ENCODE assay signal across 10 cellular contexts in genomic region chr1:30977105-30977504, GRCh38.
DNase-seq lines count a peak whose midpoint lies in the region; TF ChIP-seq lines count a peak whose summit lies in the region.
"Had no signal": no experiment of that assay in that cellular context is flagged by ENCODE, and none has a peak within 500 bp of the region (broad histone marks: within the 10 kb centered on the region; RNA-seq: fewer than 3 reads in every experiment).

No MANE protein-coding gene starts in this region.

- H3K4me3 ChIP-seq in fibroblast of lung (replicated peaks in 1 of 4; ENCODE audit: control extremely low read depth in 1 of 4, insufficient read depth in 1 of 4, low read depth in 3 of 4, low read length in 4 of 4): no peak overlapping the region
- no peak overlapping the region for H3K4me3 ChIP-seq in skeletal muscle satellite cell (ENCODE audit: low read length)

- H3K79me2 ChIP-seq in fibroblast of lung (ENCODE audit: control insufficient read depth, insufficient read depth, low read length): peaks cover 22% of the 10 kb centered on the region

- no peaks in the 10 kb centered on the region for H4K20me1 ChIP-seq in fibroblast of lung (ENCODE audit: control insufficient read depth, extremely low read depth, insufficient read depth, low read length)

- peaks cover 9% of the 10 kb centered on the region for H3K4me1 ChIP-seq in fibroblast of lung (ENCODE audit: control insufficient read depth, extremely low read depth, insufficient read depth, low read length)
- peaks cover 23% of the 10 kb centered on the region for H3K4me1 ChIP-seq in skeletal muscle satellite cell (ENCODE audit: control insufficient read depth, insufficient read depth, low read length)

- H3K9ac ChIP-seq in fibroblast of lung (ENCODE audit: insufficient read depth, low read length) (no peak overlapping the region), skeletal muscle satellite cell (ENCODE audit: low read depth, low read length) (no peak overlapping the region)

- H3K27ac ChIP-seq in fibroblast of lung (ENCODE audit: insufficient read depth, low read length): peak overlapping the region; percentile 12

- peak; percentile 4 to 42 for TF ChIP-seq CTCF in fibroblast of lung (conservative IDR thresholded peaks at IDR 0.05 in 1 of 2, IDR thresholded peaks at IDR 0.05 in 1 of 2; ENCODE audit: low read depth in 1 of 2, low read length in 2 of 2)

- H3K36me3 Mint-ChIP-seq in activated CD4-positive, alpha-beta T cell treated with anti-CD3 and anti-CD28 coated beads, Interleukin-2, amount 10 ng/mL, durations not matched to agents 24 days and 14 days (ENCODE audit: low read depth): peaks cover 56% of the 10 kb centered on the region

- H3K9me3 ChIP-seq in fibroblast of lung (ENCODE audit: control insufficient read depth, insufficient read depth, low read depth, low read length) (no peaks in the 10 kb centered on the region), skeletal muscle satellite cell (replicated peaks; ENCODE audit: low read length) (no peaks in the 10 kb centered on the region)

- H3K4me2 ChIP-seq in fibroblast of lung (ENCODE audit: extremely low read depth, insufficient read depth, low read length) (peak overlapping the region; percentile 15), skeletal muscle satellite cell (ENCODE audit: low read length) (peak overlapping the region; percentile 31)

- H3K27ac Mint-ChIP-seq in activated CD4-positive, alpha-beta T cell treated with anti-CD3 and anti-CD28 coated beads, Interleukin-2, amount 10 ng/mL, durations not matched to agents 24 days and 14 days: peak overlapping the region; percentile 75

- H3K4me1 Mint-ChIP-seq in activated CD4-positive, alpha-beta T cell treated with anti-CD3 and anti-CD28 coated beads, Interleukin-2, amount 10 ng/mL, durations not matched to agents 24 days and 14 days: peaks cover 32% of the 10 kb centered on the region

- no peak overlapping the region for H3K4me3 Mint-ChIP-seq in activated CD4-positive, alpha-beta T cell treated with anti-CD3 and anti-CD28 coated beads, Interleukin-2, amount 10 ng/mL, durations not matched to agents 24 days and 14 days

- H3K27me3 ChIP-seq in fibroblast of lung (ENCODE audit: control insufficient read depth, insufficient read depth, low read length) (no peaks in the 10 kb centered on the region), skeletal muscle satellite cell (ENCODE audit: control insufficient read depth, insufficient read depth, low read length) (no peaks in the 10 kb centered on the region)

- intact Hi-C loops in activated CD4-positive, alpha-beta T cell treated with anti-CD3 and anti-CD28 coated beads, Interleukin-2, amount 10 ng/mL, durations not matched to agents 24 days and 14 days (cut with micrococcal nuclease): no loop called here

- H2AFZ ChIP-seq in fibroblast of lung (ENCODE audit: low read length): no peak overlapping the region

- in situ Hi-C loops in KBM-7 (cut with MboI; ENCODE audit: low pct_unique_long_range_greater_than_20kb, low sequenced_read_pairs): no loop called here

- H3K36me3 ChIP-seq in fibroblast of lung (ENCODE audit: control insufficient read depth, insufficient read depth, low read length) (peaks cover 8% of the 10 kb centered on the region), skeletal muscle satellite cell (ENCODE audit: insufficient read depth, low read length) (peaks cover 58% of the 10 kb centered on the region)

- no peaks in the 10 kb centered on the region for H3K27me3 Mint-ChIP-seq in activated CD4-positive, alpha-beta T cell treated with anti-CD3 and anti-CD28 coated beads, Interleukin-2, amount 10 ng/mL, durations not matched to agents 24 days and 14 days

- no peaks in the 10 kb centered on the region for H3K9me3 Mint-ChIP-seq in activated CD4-positive, alpha-beta T cell treated with anti-CD3 and anti-CD28 coated beads, Interleukin-2, amount 10 ng/mL, durations not matched to agents 24 days and 14 days

- DNase-seq in activated CD4-positive, alpha-beta T cell treated with anti-CD3 and anti-CD28 coated beads, Interleukin-2, amount 10 ng/mL, durations not matched to agents 24 days and 14 days: no peak
- no peak for DNase-seq in activated CD4-positive, alpha-beta T cell treated with anti-CD3 and anti-CD28 coated beads, Interleukin-2, amount 50 U/mL, for 4 hours
- DNase-seq in NCI-H748 treated with DMSO at 0.1 percent for 48 hours (lab: John Stamatoyannopoulos, UW) (peak; percentile 5), fibroblast of lung (ENCODE audit: low read depth in 2 of 2) (peak; percentile 50 to 62), KBM-7 (no peak), activated gamma-delta T cell (lab: John Stamatoyannopoulos, UW) (no peak), mucosa of gallbladder (ENCODE audit: low spot score) (no peak)
- DNase-seq: amygdala, GF-D8 had no signal

Comparison
In these comparisons a context has a peak if more than half of its experiments do, and no peak if none do; other contexts are left out.
1. DNase-seq: peak in NCI-H748 treated with DMSO at 0.1 percent for 48 hours (single experiment) and fibroblast of lung (2 of 2); none in activated CD4-positive, alpha-beta T cell treated with anti-CD3 and anti-CD28 coated beads, Interleukin-2, amount 10 ng/mL, durations not matched to agents 24 days and 14 days (single experiment), activated CD4-positive, alpha-beta T cell treated with anti-CD3 and anti-CD28 coated beads, Interleukin-2, amount 50 U/mL, for 4 hours (0 of 2), KBM-7 (single experiment), activated gamma-delta T cell (single experiment) and mucosa of gallbladder (single experiment).